1 cellular context compared by ENCODE assay signal in genomic region chr10:19250542-19250941, GRCh38.
TF ChIP-seq lines count a peak whose summit lies in the region.

No MANE protein-coding gene starts in this region.

TF ChIP-seq in GM12878, 131 proteins besides CTCF, POLR2A, EP300 and RAD21:
- TF ChIP-seq CEBPB (IDR thresholded peaks at IDR 0.05; ENCODE audit: borderline replicate concordance in 1 of 2, low read depth in 2 of 2, low read length in 2 of 2) (no peak), STAT1 (conservative IDR thresholded peaks at IDR 0.05) (no peak), CBFB (IDR thresholded peaks at IDR 0.05; ENCODE audit: low read depth) (no peak), CREM (IDR thresholded peaks at IDR 0.05; ENCODE audit: low read depth) (no peak), YY1 (IDR thresholded peaks at IDR 0.05; ENCODE audit: low read depth, low read length) (no peak), IRF4 (IDR thresholded peaks at IDR 0.05; ENCODE audit: low read depth, low read length) (no peak), MYC (IDR thresholded peaks at IDR 0.05; ENCODE audit: insufficient read depth, insufficient read length, insufficient replicate concordance, low read length, severe bottlenecking) (no peak), RB1 (IDR thresholded peaks at IDR 0.05; ENCODE audit: borderline replicate concordance) (no peak), SP1 (IDR thresholded peaks at IDR 0.05; ENCODE audit: low read depth, low read length) (no peak), JUNB (IDR thresholded peaks at IDR 0.05) (no peak), FOS (IDR thresholded peaks at IDR 0.05; ENCODE audit: borderline replicate concordance, extremely low read depth, insufficient read length) (no peak), CBX5 (IDR thresholded peaks at IDR 0.05; ENCODE audit: low read depth) (no peak)
- TF ChIP-seq, protein P1, sequence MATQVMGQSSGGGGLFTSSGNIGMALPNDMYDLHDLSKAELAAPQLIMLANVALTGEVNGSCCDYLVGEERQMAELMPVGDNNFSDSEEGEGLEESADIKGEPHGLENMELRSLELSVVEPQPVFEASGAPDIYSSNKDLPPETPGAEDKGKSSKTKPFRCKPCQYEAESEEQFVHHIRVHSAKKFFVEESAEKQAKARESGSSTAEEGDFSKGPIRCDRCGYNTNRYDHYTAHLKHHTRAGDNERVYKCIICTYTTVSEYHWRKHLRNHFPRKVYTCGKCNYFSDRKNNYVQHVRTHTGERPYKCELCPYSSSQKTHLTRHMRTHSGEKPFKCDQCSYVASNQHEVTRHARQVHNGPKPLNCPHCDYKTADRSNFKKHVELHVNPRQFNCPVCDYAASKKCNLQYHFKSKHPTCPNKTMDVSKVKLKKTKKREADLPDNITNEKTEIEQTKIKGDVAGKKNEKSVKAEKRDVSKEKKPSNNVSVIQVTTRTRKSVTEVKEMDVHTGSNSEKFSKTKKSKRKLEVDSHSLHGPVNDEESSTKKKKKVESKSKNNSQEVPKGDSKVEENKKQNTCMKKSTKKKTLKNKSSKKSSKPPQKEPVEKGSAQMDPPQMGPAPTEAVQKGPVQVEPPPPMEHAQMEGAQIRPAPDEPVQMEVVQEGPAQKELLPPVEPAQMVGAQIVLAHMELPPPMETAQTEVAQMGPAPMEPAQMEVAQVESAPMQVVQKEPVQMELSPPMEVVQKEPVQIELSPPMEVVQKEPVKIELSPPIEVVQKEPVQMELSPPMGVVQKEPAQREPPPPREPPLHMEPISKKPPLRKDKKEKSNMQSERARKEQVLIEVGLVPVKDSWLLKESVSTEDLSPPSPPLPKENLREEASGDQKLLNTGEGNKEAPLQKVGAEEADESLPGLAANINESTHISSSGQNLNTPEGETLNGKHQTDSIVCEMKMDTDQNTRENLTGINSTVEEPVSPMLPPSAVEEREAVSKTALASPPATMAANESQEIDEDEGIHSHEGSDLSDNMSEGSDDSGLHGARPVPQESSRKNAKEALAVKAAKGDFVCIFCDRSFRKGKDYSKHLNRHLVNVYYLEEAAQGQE (IDR thresholded peaks at IDR 0.05; ENCODE audit: low read depth, low read length) = no peak
